ENCODE assay signal across 8 cellular contexts in genomic region chr20:47494604-47495003, GRCh38. TPM values are rescaled to one million over a fixed set of nuclear protein-coding genes. Genes with fewer than 3 reads are reported as not detected.
DNase-seq lines count a peak whose midpoint lies in the region; ATAC-seq, FAIRE-seq and TF ChIP-seq lines count a peak whose summit lies in the region.
"Not testable (repeated sequence)": the region's sequence is repeated elsewhere in the genome, so short reads cannot be mapped to it uniquely, and the experiment has no call there.

No MANE protein-coding gene starts in this region.

- peak overlapping the region; percentile 84 for H3K27ac Mint-ChIP-seq in activated CD8-positive, alpha-beta memory T cell treated with anti-CD3 and anti-CD28 coated beads, Interleukin-2, amount 10 ng/mL, durations not matched to agents 7 days and 5 days
- peak overlapping the region; percentile 67 for H3K27ac Mint-ChIP-seq in memory B cell

- TF ChIP-seq POLR2A in A549 (IDR thresholded peaks at IDR 0.05; ENCODE audit: low read length); H1 (IDR thresholded peaks at IDR 0.05; ENCODE audit: control extremely low read depth in 1 of 2, low read depth in 2 of 2, low read length in 2 of 2); stomach (IDR thresholded peaks at IDR 0.05): not testable (repeated sequence)

- not testable (repeated sequence) for H2AFZ ChIP-seq in OCI-LY1 (ENCODE audit: low read length); H1 (ENCODE audit: low read length)

- not testable (repeated sequence) for TF ChIP-seq RAD21 in A549 (conservative IDR thresholded peaks at IDR 0.05 in 1 of 2, IDR thresholded peaks at IDR 0.05 in 1 of 2); H1 (IDR thresholded peaks at IDR 0.05 in 1 of 2, conservative IDR thresholded peaks at IDR 0.05 in 1 of 2; ENCODE audit: low read depth in 2 of 2, low read length in 2 of 2)

- H2BK12ac ChIP-seq in H1 (ENCODE audit: low read depth, low read length) = not testable (repeated sequence)

- not testable (repeated sequence) for H4K5ac ChIP-seq in H1 (ENCODE audit: insufficient read length, low read depth, low read length)

- not testable (repeated sequence) for H2BK120ac ChIP-seq in H1 (replicated peaks; ENCODE audit: low read depth, low read length)

- not testable (repeated sequence) for H2BK5ac ChIP-seq in H1 (ENCODE audit: low read depth, low read length)

- intact Hi-C loops in stomach (cut with DNase I; ENCODE audit: low total_unique reads) = not testable (repeated sequence)

- H3K27me3 ChIP-seq in OCI-LY1 (ENCODE audit: insufficient read depth, low read length); H1 (replicated peaks in 1 of 4; ENCODE audit: control insufficient read depth in 3 of 4, extremely low read depth in 1 of 4, insufficient read depth in 3 of 4, low read length in 3 of 4); stomach: not testable (repeated sequence)

- DNase-seq in A549 (ENCODE audit: low read depth in 1 of 2, low spot score in 1 of 2); GM12864 (ENCODE audit: low read depth); activated CD8-positive, alpha-beta memory T cell treated with anti-CD3 and anti-CD28 coated beads, Interleukin-2, amount 10 ng/mL, durations not matched to agents 7 days and 5 days; H1 (ENCODE audit: low read depth in 1 of 2, low spot score in 2 of 2); memory B cell (ENCODE audit: low spot score in 2 of 2); stomach: not testable (repeated sequence)

- 0 out of 2 replicates have a peak overlapping the region, but pooled peaks have one; percentile 55 for H2BK20ac ChIP-seq in H1 (ENCODE audit: low read length)

- not testable (repeated sequence) for H3K4me2 ChIP-seq in A549; H1 (ENCODE audit: insufficient read depth in 1 of 2, low read depth in 2 of 2, low read length in 2 of 2)
- H3K4me2 ChIP-seq in OCI-LY1 (ENCODE audit: low read length) = peak overlapping the region; percentile 56; the same call in 1 of the 2 replicates

- WGBS in A549 (ENCODE audit: missing lambda C conversion rate) = 89% methylated on average over 11 of the region's 11 CpGs
- WGBS in H1 (ENCODE audit: extremely low coverage in 1 of 2, insufficient coverage in 1 of 2, insufficient read length in 1 of 2, insufficient replicate concordance in 2 of 2, low coverage in 1 of 2, low lambda C conversion rate in 2 of 2, missing lambda C conversion rate in 1 of 2), 2 experiments = 94% methylated on average over 11 of the region's 11 CpGs; no CpG with 5 or more reads in 1 of the 2 experiments
- WGBS in stomach, 5 donors = 86 to 88% (median 87%) methylated on average over 11 of the region's 11 CpGs

- H3K27ac ChIP-seq in A549 (peak overlapping the region; percentile 60 to 73; a peak in 4 of 6 replicates), OCI-LY1 (ENCODE audit: low read depth, low read length, poor library complexity, severe bottlenecking) (peak overlapping the region; percentile 100), VCaP (peak overlapping the region; percentile 85), stomach (peak overlapping the region; percentile 66 to 92 (median 83))
- not testable (repeated sequence) for H3K27ac ChIP-seq in H1 (ENCODE audit: low read depth, low read length)

- not testable (repeated sequence) for TF ChIP-seq CTCF in A549 (IDR thresholded peaks at IDR 0.05); GM12864 (IDR thresholded peaks at IDR 0.05; ENCODE audit: low read depth, low read length, missing control alignments); OCI-LY1 (IDR thresholded peaks at IDR 0.05; ENCODE audit: low read length); VCaP (conservative IDR thresholded peaks at IDR 0.05); H1 (IDR thresholded peaks at IDR 0.05; ENCODE audit: control extremely low read depth in 1 of 3, insufficient read depth in 1 of 3, low read depth in 1 of 3, low read length in 3 of 3); stomach (IDR thresholded peaks at IDR 0.05)

- not testable (repeated sequence) for H3K79me2 ChIP-seq in OCI-LY1 (ENCODE audit: insufficient read depth, low read length); H1 (ENCODE audit: control insufficient read depth in 1 of 2, insufficient read depth in 2 of 2, low read length in 2 of 2)

- peaks cover 21% of the 10 kb centered on the region for H3K4me1 ChIP-seq in A549
- H3K4me1 ChIP-seq in OCI-LY1 (ENCODE audit: insufficient read depth, low read length, severe bottlenecking) = peaks cover 76% of the 10 kb centered on the region
- H3K4me1 ChIP-seq in H1 (replicated peaks in 1 of 4; ENCODE audit: control insufficient read depth in 3 of 4, insufficient read depth in 4 of 4, low read length in 3 of 4) = not testable (repeated sequence)
- peaks cover 18 to 30% (median 24%) of the 10 kb centered on the region in 4 donors for H3K4me1 ChIP-seq in stomach

- not testable (repeated sequence) for H3K36me3 Mint-ChIP-seq in activated CD8-positive, alpha-beta memory T cell treated with anti-CD3 and anti-CD28 coated beads, Interleukin-2, amount 10 ng/mL, durations not matched to agents 7 days and 5 days; memory B cell

- POLR2A ChIA-PET in A549 (lab: Yijun Ruan, JAX); H1 (lab: Charles Lee; ENCODE audit: partially characterized antibody): not testable (repeated sequence)

- not testable (repeated sequence) for H2BK15ac ChIP-seq in H1 (ENCODE audit: low read length)

- H3K4me1 Mint-ChIP-seq in activated CD8-positive, alpha-beta memory T cell treated with anti-CD3 and anti-CD28 coated beads, Interleukin-2, amount 10 ng/mL, durations not matched to agents 7 days and 5 days = peaks cover 67% of the 10 kb centered on the region
- H3K4me1 Mint-ChIP-seq in memory B cell = peaks cover 24% of the 10 kb centered on the region

- H3K9me3 ChIP-seq in A549; OCI-LY1 (ENCODE audit: low read length); H1 (ENCODE audit: insufficient read depth in 2 of 2, low read depth in 1 of 2, low read length in 1 of 2); stomach: not testable (repeated sequence)

- not testable (repeated sequence) for H3K9me3 Mint-ChIP-seq in activated CD8-positive, alpha-beta memory T cell treated with anti-CD3 and anti-CD28 coated beads, Interleukin-2, amount 10 ng/mL, durations not matched to agents 7 days and 5 days (ENCODE audit: low read depth); memory B cell

- H4K20me1 ChIP-seq in OCI-LY1 (ENCODE audit: insufficient read depth, low read length); H1 (replicated peaks in 1 of 2; ENCODE audit: control insufficient read depth in 1 of 2, insufficient read depth in 2 of 2, low read length in 2 of 2): not testable (repeated sequence)

- not testable (repeated sequence) for H4K91ac ChIP-seq in H1 (replicated peaks; ENCODE audit: insufficient read length, low read length)

- not testable (repeated sequence) for H3F3A ChIP-seq in OCI-LY1 (ENCODE audit: insufficient read depth, low read length)

- H3K9me2 ChIP-seq in OCI-LY1 (ENCODE audit: low read depth, low read length) = not testable (repeated sequence)

- peak overlapping the region; percentile 47; the same call in 1 of the 2 replicates for H3K9ac ChIP-seq in OCI-LY1 (ENCODE audit: low read length)
- H3K9ac ChIP-seq in H1 (replicated peaks in 1 of 4; ENCODE audit: extremely low read depth in 1 of 4, low read depth in 3 of 4, low read length in 3 of 4) = not testable (repeated sequence)

- H3K56ac ChIP-seq in H1 (replicated peaks; ENCODE audit: insufficient read length, low read depth, low read length) = not testable (repeated sequence)

- H3K4ac ChIP-seq in H1 (replicated peaks; ENCODE audit: insufficient read length, low read depth, low read length) = not testable (repeated sequence)

- H3K27me3 Mint-ChIP-seq in activated CD8-positive, alpha-beta memory T cell treated with anti-CD3 and anti-CD28 coated beads, Interleukin-2, amount 10 ng/mL, durations not matched to agents 7 days and 5 days; memory B cell: not testable (repeated sequence)

- not testable (repeated sequence) for H4K8ac ChIP-seq in H1 (ENCODE audit: extremely low read depth, insufficient read depth, low read length)

- H3K23me2 ChIP-seq in H1 (ENCODE audit: low read depth, low read length) = not testable (repeated sequence)

- H3K79me1 ChIP-seq in H1 (ENCODE audit: low read depth, low read length) = not testable (repeated sequence)

- not testable (repeated sequence) for H3K4me3 ChIP-seq in A549; OCI-LY1 (ENCODE audit: low read depth, low read length, poor library complexity, severe bottlenecking); H1 (ENCODE audit: extremely low read depth in 1 of 4, insufficient read depth in 2 of 4, low read depth in 3 of 4, low read length in 4 of 4); stomach
- peak overlapping the region; percentile 6; the same call in 1 of the 2 replicates for H3K4me3 ChIP-seq in GM12864 (ENCODE audit: low read depth, low read length)

- ATAC-seq in A549; activated CD8-positive, alpha-beta memory T cell treated with anti-CD3 and anti-CD28 coated beads, Interleukin-2, amount 10 ng/mL, durations not matched to agents 7 days and 5 days; memory B cell (ENCODE audit: low read depth): not testable (repeated sequence)

- not testable (repeated sequence) for FAIRE-seq in A549 (lab: Jason Lieb, UNC); H1 (lab: Jason Lieb, UNC)

- not testable (repeated sequence) for H3K14ac ChIP-seq in H1 (ENCODE audit: insufficient read length)

- H3K36me3 ChIP-seq in OCI-LY1 (ENCODE audit: insufficient read depth, low read length); H1 (ENCODE audit: control insufficient read depth in 2 of 4, insufficient read depth in 4 of 4, low read length in 3 of 4); stomach: not testable (repeated sequence)

- not testable (repeated sequence) for H3K4me3 Mint-ChIP-seq in activated CD8-positive, alpha-beta memory T cell treated with anti-CD3 and anti-CD28 coated beads, Interleukin-2, amount 10 ng/mL, durations not matched to agents 7 days and 5 days; memory B cell

- not testable (repeated sequence) for H2AK5ac ChIP-seq in H1 (ENCODE audit: low read depth, low read length)

- CTCF ChIA-PET in A549 (lab: Yijun Ruan, JAX); H1 (lab: Charles Lee; ENCODE audit: partially characterized antibody): not testable (repeated sequence)
- CTCF ChIA-PET in activated CD8-positive, alpha-beta memory T cell treated with anti-CD3 and anti-CD28 coated beads, Interleukin-2, amount 10 ng/mL, durations not matched to agents 7 days and 5 days (lab: Charles Lee) = interaction anchor here (2.1 kb wide), 1 partner anchor 8 kb away, joined by 20 read pairs; the partner anchor contains the start of gene NCOA3

- not testable (repeated sequence) for H3K18ac ChIP-seq in H1 (ENCODE audit: extremely low read depth, low read length)

- not testable (repeated sequence) for H3K23ac ChIP-seq in H1 (ENCODE audit: insufficient read length)

- not testable (repeated sequence) for TF ChIP-seq EP300 in A549 (IDR thresholded peaks at IDR 0.05); H1 (IDR thresholded peaks at IDR 0.05; ENCODE audit: borderline replicate concordance in 1 of 2, low read depth in 2 of 2, low read length in 2 of 2); stomach (IDR thresholded peaks at IDR 0.05)

RNA-seq across cellular contexts. Expression of gene NCOA3, which starts 7.1 kb away (rescaled TPM):
- 135 and 136 TPM in 2 replicates for polyA plus RNA-seq in A549 (2011; rRNA removed)
- polyA plus RNA-seq in A549 (2012; cell fraction: cytosol; rRNA removed) = 27.5 and 35.2 TPM in 2 replicates
- polyA plus RNA-seq in A549 (2012; cell fraction: nucleus; rRNA removed) = 28.3 and 32.1 TPM in 2 replicates
- 35.8 to 43.4 TPM (median 42.9 TPM) in 3 replicates for polyA plus RNA-seq in A549 (2017; fragmentation: RNase III; extraction: RNeasy Plus Mini Kit Qiagen cat#74134 plus additional on column Dnase treatment)
- polyA minus RNA-seq in A549 (2011; rRNA and poly(A)+ RNA removed) = 179 and 198 TPM in 2 replicates
- total RNA-seq in activated CD8-positive, alpha-beta memory T cell treated with anti-CD3 and anti-CD28 coated beads, Interleukin-2, amount 10 ng/mL, durations not matched to agents 7 days and 5 days = 10 to 100 TPM; 74.9 to 75.8 TPM
- 21.1 and 24.7 TPM in 2 replicates for total RNA-seq in H1 (2021; fragmentation: NEBNext Ultra II Directional; extraction: Animal tissue kit (Norgen Biotek cat#: 25700))
- polyA plus RNA-seq in H1 (2011; rRNA removed) = 6.7 and 7.9 TPM in 2 replicates
- 10.4 TPM for polyA plus RNA-seq in H1 (2011; cell fraction: cytosol; rRNA removed)
- 14.1 TPM for polyA plus RNA-seq in H1 (2011; cell fraction: nucleus; rRNA removed)
- 6.9 to 12.3 TPM (median 9.0 TPM) in 4 replicates for polyA plus RNA-seq in H1 (2012, experiment 1 of 2)
- polyA plus RNA-seq in H1 (2012, experiment 2 of 2) = 0.51 TPM
- 10.1 TPM for polyA plus RNA-seq in H1 (2013, experiment 1 of 2)
- polyA plus RNA-seq in H1 (2013, experiment 2 of 2) = 10.3 TPM
- polyA minus RNA-seq in H1 (2011; rRNA and poly(A)+ RNA removed) = 34.1 and 42.0 TPM in 2 replicates
- 18.4 TPM for polyA minus RNA-seq in H1 (2011; cell fraction: cytosol; rRNA and poly(A)+ RNA removed)
- 29.2 TPM for polyA minus RNA-seq in H1 (2011; cell fraction: nucleus; rRNA and poly(A)+ RNA removed)
- 10 to 100 TPM in 4 of 5 donors, 1 to 10 TPM in 1; 8.7 to 60.8 (median 27.7) TPM for total RNA-seq in stomach
- 1 to 10 TPM; 4.1 to 8.2 (median 4.3) TPM for polyA plus RNA-seq in stomach
